In the genomic region with DNA sequence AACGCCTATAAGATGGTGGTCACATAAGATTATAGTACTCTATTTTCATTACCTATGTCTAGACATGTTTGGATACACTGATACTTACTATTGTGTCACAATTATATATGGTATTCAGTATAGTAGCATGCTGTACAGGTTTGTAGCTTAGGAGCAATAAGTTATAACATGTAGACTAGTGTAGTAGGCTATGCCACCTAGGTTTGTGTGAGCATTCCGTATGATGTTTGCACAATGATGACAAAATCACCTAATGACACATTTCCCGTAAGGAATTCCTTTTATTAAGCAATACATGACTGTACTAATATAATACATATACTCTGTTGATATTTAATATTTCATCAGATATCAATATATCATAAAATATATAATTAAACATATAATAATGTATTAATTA, we compare ENCODE assay signal across 1 cellular context.
TF ChIP-seq lines count a peak whose summit lies in the region.

No MANE protein-coding gene starts in this region.

TF ChIP-seq in WTC11, 78 proteins besides CTCF, POLR2A, EP300 and RAD21:
- no peak for TF ChIP-seq EMX1 (CRISPR knock-in tag; IDR thresholded peaks at IDR 0.05)
- TF ChIP-seq, protein P1, sequence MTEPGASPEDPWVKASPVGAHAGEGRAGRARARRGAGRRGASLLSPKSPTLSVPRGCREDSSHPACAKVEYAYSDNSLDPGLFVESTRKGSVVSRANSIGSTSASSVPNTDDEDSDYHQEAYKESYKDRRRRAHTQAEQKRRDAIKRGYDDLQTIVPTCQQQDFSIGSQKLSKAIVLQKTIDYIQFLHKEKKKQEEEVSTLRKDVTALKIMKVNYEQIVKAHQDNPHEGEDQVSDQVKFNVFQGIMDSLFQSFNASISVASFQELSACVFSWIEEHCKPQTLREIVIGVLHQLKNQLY (CRISPR knock-in tag; IDR thresholded peaks at IDR 0.05) = no peak
- TF ChIP-seq TCF7 (CRISPR knock-in tag; IDR thresholded peaks at IDR 0.05; ENCODE audit: low read depth) = no peak
- no peak for TF ChIP-seq NFATC4 (CRISPR knock-in tag; IDR thresholded peaks at IDR 0.05)
- TF ChIP-seq, protein P2, sequence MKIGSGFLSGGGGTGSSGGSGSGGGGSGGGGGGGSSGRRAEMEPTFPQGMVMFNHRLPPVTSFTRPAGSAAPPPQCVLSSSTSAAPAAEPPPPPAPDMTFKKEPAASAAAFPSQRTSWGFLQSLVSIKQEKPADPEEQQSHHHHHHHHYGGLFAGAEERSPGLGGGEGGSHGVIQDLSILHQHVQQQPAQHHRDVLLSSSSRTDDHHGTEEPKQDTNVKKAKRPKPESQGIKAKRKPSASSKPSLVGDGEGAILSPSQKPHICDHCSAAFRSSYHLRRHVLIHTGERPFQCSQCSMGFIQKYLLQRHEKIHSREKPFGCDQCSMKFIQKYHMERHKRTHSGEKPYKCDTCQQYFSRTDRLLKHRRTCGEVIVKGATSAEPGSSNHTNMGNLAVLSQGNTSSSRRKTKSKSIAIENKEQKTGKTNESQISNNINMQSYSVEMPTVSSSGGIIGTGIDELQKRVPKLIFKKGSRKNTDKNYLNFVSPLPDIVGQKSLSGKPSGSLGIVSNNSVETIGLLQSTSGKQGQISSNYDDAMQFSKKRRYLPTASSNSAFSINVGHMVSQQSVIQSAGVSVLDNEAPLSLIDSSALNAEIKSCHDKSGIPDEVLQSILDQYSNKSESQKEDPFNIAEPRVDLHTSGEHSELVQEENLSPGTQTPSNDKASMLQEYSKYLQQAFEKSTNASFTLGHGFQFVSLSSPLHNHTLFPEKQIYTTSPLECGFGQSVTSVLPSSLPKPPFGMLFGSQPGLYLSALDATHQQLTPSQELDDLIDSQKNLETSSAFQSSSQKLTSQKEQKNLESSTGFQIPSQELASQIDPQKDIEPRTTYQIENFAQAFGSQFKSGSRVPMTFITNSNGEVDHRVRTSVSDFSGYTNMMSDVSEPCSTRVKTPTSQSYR (CRISPR knock-in tag; IDR thresholded peaks at IDR 0.05) = no peak
TF ChIP-seq in WTC11: peak in this region for 0.
